ENCODE assay signal across 10 cellular contexts in the genomic region with DNA sequence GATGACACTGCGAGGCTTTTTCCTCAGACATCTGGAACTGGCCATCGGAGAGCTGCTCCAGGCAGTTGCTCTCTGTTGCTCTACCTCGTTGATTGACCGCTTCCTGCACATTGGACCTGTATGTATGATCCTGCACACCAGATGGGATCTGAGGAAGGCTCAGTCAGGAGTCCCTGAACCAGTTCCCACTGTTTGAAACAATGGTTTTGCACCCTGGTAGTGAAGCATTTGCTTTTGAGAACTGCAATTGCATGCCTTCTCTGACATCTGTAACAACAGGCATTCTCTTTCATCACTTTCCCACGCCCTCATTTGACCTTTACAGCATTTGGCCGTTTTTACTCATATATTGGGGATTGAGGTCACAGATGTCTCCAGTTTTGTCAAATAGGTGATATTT.
DNase-seq lines count a peak whose midpoint lies in the region; ATAC-seq and TF ChIP-seq lines count a peak whose summit lies in the region.
"Had no signal": no experiment of that assay in that cellular context is flagged by ENCODE, and none has a peak within 500 bp of the region (broad histone marks: within the 10 kb centered on the region; RNA-seq: fewer than 3 reads in every experiment).

No MANE protein-coding gene starts in this region.

- ATAC-seq in HG03521 (IDR thresholded peaks at IDR 0.05; ENCODE audit: unreplicated experiment), result no peak
- no peak for ATAC-seq in HG02623 (IDR thresholded peaks at IDR 0.05; ENCODE audit: unreplicated experiment)

- TF ChIP-seq CTCF in chondrocyte (IDR thresholded peaks at IDR 0.05), result no peak

- H3K4me1 Mint-ChIP-seq in chondrocyte (ENCODE audit: low read depth), result peaks cover 56% of the 10 kb centered on the region

- no peak overlapping the region for H3K4me3 Mint-ChIP-seq in chondrocyte (ENCODE audit: unreplicated experiment)

- H3K36me3 Mint-ChIP-seq in chondrocyte (ENCODE audit: low read depth), result peaks cover 4% of the 10 kb centered on the region

- no peaks in the 10 kb centered on the region for H3K27me3 Mint-ChIP-seq in chondrocyte (ENCODE audit: low read depth)

- H3K27ac Mint-ChIP-seq in chondrocyte (ENCODE audit: unreplicated experiment), result peak overlapping the region; percentile 79

- peak; percentile 1 for DNase-seq in NOMO-1 treated with DMSO at 0.1 percent for 48 hours (lab: John Stamatoyannopoulos, UW; ENCODE audit: unreplicated experiment)
- DNase-seq in NOMO-1 (lab: John Stamatoyannopoulos, UW; ENCODE audit: unreplicated experiment in 2 of 2), result no peak
- DNase-seq in LHCN-M2 (ENCODE audit: low read depth), result peak; percentile 93
- no peak for DNase-seq in chondrocyte (ENCODE audit: low spot score)
- DNase-seq in pulmonary artery endothelial cell (ENCODE audit: low read depth, low spot score), result peak; percentile 32
- DNase-seq in posterior cingulate gyrus, result no peak
- DNase-seq: activated CD8-positive, alpha-beta memory T cell treated with anti-CD3 and anti-CD28 coated beads, Interleukin-2, amount 50 U/mL, for 4 hours; effector CD4-positive, alpha-beta T cell had no signal

- H3K9me3 Mint-ChIP-seq in chondrocyte (ENCODE audit: low read depth), result no peaks in the 10 kb centered on the region

- intact Hi-C loops in posterior cingulate gyrus (cut with DNase I), result no loop called here

Comparison
In these comparisons a context has a peak if more than half of its experiments do, and no peak if none do; other contexts are left out.
1. DNase-seq: peak in NOMO-1 treated with DMSO at 0.1 percent for 48 hours (single experiment), LHCN-M2 (single experiment) and pulmonary artery endothelial cell (single experiment); none in NOMO-1 (0 of 2), chondrocyte (single experiment) and posterior cingulate gyrus (0 of 10).